Comparison of ENCODE assay signal across 8 cellular contexts in the genomic region with DNA sequence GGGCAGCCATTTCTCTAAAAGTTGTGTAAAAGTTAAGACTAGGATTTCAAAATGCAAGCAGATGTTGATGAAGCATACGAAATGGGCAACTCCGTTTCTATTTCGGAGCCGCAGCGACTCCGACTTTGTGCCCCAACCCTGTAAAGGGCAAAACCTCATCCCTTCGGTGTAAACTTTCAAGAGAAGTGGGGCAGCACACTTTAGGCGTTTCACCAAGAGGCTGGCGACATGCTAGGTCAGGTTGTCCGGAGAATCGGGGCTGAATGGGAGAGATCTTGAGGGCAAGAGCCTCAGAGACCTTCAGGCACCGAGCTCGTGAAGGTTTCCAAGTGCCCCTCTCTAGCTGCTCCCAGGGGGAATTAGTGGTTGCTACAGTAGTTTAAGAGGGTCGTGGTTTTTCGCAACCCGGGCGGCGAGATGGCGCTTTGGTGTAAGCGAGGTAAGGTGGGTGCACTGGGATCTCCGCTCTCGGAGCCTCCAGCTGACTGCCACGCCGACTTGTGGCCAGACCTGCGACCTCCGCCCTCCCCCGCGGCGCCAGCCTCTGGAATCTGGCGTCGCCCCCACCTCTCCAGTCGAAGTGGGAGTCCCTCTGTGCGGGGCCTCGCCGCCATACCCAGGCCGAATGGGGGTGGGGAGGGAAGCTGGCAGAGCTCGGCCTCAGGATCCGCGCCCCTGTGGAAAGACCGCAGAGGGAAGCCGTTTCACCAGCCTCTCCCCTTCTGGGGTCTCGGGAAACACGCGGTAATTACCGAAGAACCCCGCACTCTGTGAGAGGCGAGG. TPM values are rescaled to one million over a fixed set of nuclear protein-coding genes. Genes with fewer than 3 reads are reported as not detected.
DNase-seq lines count a peak whose midpoint lies in the region; ATAC-seq and TF ChIP-seq lines count a peak whose summit lies in the region.

No MANE protein-coding gene starts in this region.

- no peaks in the 10 kb centered on the region for H3K36me3 ChIP-seq in CD4-positive, alpha-beta memory T cell (ENCODE audit: insufficient read depth, low read length)
- H3K36me3 ChIP-seq in HUES48 (ENCODE audit: control insufficient read depth, insufficient read depth, low read length) (peaks cover 8% of the 10 kb centered on the region; the same call in 1 of the 2 replicates), sigmoid colon (no peaks in the 10 kb centered on the region)

- H3K4me1 ChIP-seq in CD4-positive, alpha-beta memory T cell (ENCODE audit: insufficient read depth, low read length), result peaks cover 34% of the 10 kb centered on the region
- H3K4me1 ChIP-seq in HUES48 (ENCODE audit: control insufficient read depth, insufficient read depth, low read length) (peaks cover 18% of the 10 kb centered on the region), sigmoid colon (peaks cover 0 to 55% (median 50%) of the 10 kb centered on the region in 4 donors)

- peak overlapping the region; percentile 98 for H3K9ac ChIP-seq in HUES48 (ENCODE audit: low read depth, low read length)

- peak in 3 of 5 donors; percentile 32 to 70 (median 41) for DNase-seq in CD4-positive, alpha-beta memory T cell
- DNase-seq in hippocampal formation (lab: John Stamatoyannopoulos, UW), result peak; percentile 47 to 66
- peak; percentile 85 for DNase-seq in sigmoid colon

- no peaks in the 10 kb centered on the region for H3K9me3 Mint-ChIP-seq in CD4-positive, alpha-beta memory T cell

- H3K27me3 Mint-ChIP-seq in CD4-positive, alpha-beta memory T cell, result no peaks in the 10 kb centered on the region

- CTCF ChIA-PET in CD4-positive, alpha-beta memory T cell (lab: Charles Lee; ENCODE audit: partially characterized antibody), result interaction anchor here (1.1 to 22.4 kb wide), 5 partner anchors 9 to 37 kb away, joined by 3 to 552 read pairs (median 35); partner anchors contain the start of genes ACBD4, HEXIM1 and PLCD3

- intact Hi-C loops in CD4-positive, alpha-beta memory T cell (cut with micrococcal nuclease), result loop anchor here (1.0 to 5.0 kb wide), 7 partner anchors 8 to 152 kb away; partner anchors contain the start of genes ACBD4, HEXIM1 and NMT1
- intact Hi-C loops in sigmoid colon (cut with DNase I), result loop anchor here (1.0 to 5.0 kb wide), 2 partner anchors 12 to 37 kb away; partner anchors contain the start of gene HEXIM1

- WGBS in sigmoid colon, 2 donors, result 0% methylated on average over 47 of the region's 47 CpGs

- H3K27ac Mint-ChIP-seq in CD4-positive, alpha-beta memory T cell, result peak overlapping the region; percentile 90 to 100 (median 98)

- H3K27me3 ChIP-seq in CD4-positive, alpha-beta memory T cell (ENCODE audit: insufficient read depth, low read length), result no peaks in the 10 kb centered on the region
- no peaks in the 10 kb centered on the region for H3K27me3 ChIP-seq in HUES48 (ENCODE audit: control insufficient read depth, insufficient read depth, low read length)
- no peaks in the 10 kb centered on the region for H3K27me3 ChIP-seq in sigmoid colon

- H3K4me3 ChIP-seq in CD4-positive, alpha-beta memory T cell (ENCODE audit: low read length in 2 of 2), result peak overlapping the region; percentile 72 to 87
- peak overlapping the region; percentile 89 for H3K4me3 ChIP-seq in HUES48 (ENCODE audit: low read depth, low read length)
- H3K4me3 ChIP-seq in sigmoid colon, result peak overlapping the region; percentile 83 to 91 (median 88)

- peaks cover 20 to 56% (median 41%) of the 10 kb centered on the region in 4 donors for H3K4me1 Mint-ChIP-seq in CD4-positive, alpha-beta memory T cell

- TF ChIP-seq CTCF in sigmoid colon (IDR thresholded peaks at IDR 0.05), result no peak

- H3K9me3 ChIP-seq in CD4-positive, alpha-beta memory T cell (ENCODE audit: control insufficient read depth in 1 of 2, low read length in 2 of 2), result no peaks in the 10 kb centered on the region
- H3K9me3 ChIP-seq in HUES48 (ENCODE audit: control insufficient read depth, insufficient read depth, low read length) (no peaks in the 10 kb centered on the region), sigmoid colon (no peaks in the 10 kb centered on the region)

- H3K27ac ChIP-seq in CD4-positive, alpha-beta memory T cell (ENCODE audit: low read depth, low read length), result peak overlapping the region; percentile 99
- H3K27ac ChIP-seq in HUES48 (ENCODE audit: low read depth, low read length), result peak overlapping the region; percentile 98
- H3K27ac ChIP-seq in angular gyrus (ENCODE audit: low read depth, low read length), result peak overlapping the region; percentile 98
- H3K27ac ChIP-seq in sigmoid colon, result peak overlapping the region; percentile 98 to 99 (median 99)

- no peak for TF ChIP-seq POLR2A in sigmoid colon (IDR thresholded peaks at IDR 0.05)

- peak in 1 of 4 donors; percentile 13 for TF ChIP-seq EP300 in sigmoid colon (IDR thresholded peaks at IDR 0.05)

- H3K4me3 Mint-ChIP-seq in CD4-positive, alpha-beta memory T cell, result peak overlapping the region; percentile 85 to 99 (median 98)

- ATAC-seq in GM21360 (IDR thresholded peaks at IDR 0.05; ENCODE audit: unreplicated experiment), result peak; percentile 8
- peak; percentile 55 for ATAC-seq in SK-N-SH treated with all-trans-retinoic acid at 6 μM for 48 hours
- ATAC-seq in HG03095 (IDR thresholded peaks at IDR 0.05; ENCODE audit: unreplicated experiment), result no peak

- POLR2A ChIA-PET in CD4-positive, alpha-beta memory T cell (lab: Charles Lee; ENCODE audit: partially characterized antibody), result interaction anchor here (0.6 to 14.4 kb wide), 23 partner anchors 11 to 1153 kb away, joined by 3 to 865 read pairs (median 8); partner anchors contain the start of genes ACBD4, FMNL1, HEXIM1 and MAP3K14

- peaks cover 0 to 27% of the 10 kb centered on the region in 2 donors for H3K36me3 Mint-ChIP-seq in CD4-positive, alpha-beta memory T cell

TF ChIP-seq in SK-N-SH treated with all-trans-retinoic acid at 6 μM for 48 hours, 23 proteins besides CTCF, POLR2A, EP300 and RAD21:
- TF ChIP-seq, protein P1, sequence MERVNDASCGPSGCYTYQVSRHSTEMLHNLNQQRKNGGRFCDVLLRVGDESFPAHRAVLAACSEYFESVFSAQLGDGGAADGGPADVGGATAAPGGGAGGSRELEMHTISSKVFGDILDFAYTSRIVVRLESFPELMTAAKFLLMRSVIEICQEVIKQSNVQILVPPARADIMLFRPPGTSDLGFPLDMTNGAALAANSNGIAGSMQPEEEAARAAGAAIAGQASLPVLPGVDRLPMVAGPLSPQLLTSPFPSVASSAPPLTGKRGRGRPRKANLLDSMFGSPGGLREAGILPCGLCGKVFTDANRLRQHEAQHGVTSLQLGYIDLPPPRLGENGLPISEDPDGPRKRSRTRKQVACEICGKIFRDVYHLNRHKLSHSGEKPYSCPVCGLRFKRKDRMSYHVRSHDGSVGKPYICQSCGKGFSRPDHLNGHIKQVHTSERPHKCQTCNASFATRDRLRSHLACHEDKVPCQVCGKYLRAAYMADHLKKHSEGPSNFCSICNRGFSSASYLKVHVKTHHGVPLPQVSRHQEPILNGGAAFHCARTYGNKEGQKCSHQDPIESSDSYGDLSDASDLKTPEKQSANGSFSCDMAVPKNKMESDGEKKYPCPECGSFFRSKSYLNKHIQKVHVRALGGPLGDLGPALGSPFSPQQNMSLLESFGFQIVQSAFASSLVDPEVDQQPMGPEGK (CRISPR knock-in tag; IDR thresholded peaks at IDR 0.05; ENCODE audit: borderline replicate concordance), result peak; percentile 57; the same call in 1 of the 2 replicates
- TF ChIP-seq SNAI2 (CRISPR knock-in tag; IDR thresholded peaks at IDR 0.05) (no peak), ZFP3 (CRISPR knock-in tag; IDR thresholded peaks at IDR 0.05) (0 out of 2 replicates have a peak, but pooled peaks have one; percentile 45), TSHZ2 (CRISPR knock-in tag; IDR thresholded peaks at IDR 0.05) (peak; percentile 67; the same call in 1 of the 2 replicates), GLIS3 (CRISPR knock-in tag; IDR thresholded peaks at IDR 0.05) (no peak)

RNA-seq across cellular contexts. Expression of gene HEXIM2, which starts 1.0 kb away (rescaled TPM):
- total RNA-seq in CD4-positive, alpha-beta memory T cell, result 1 to 10 TPM; 2.7 to 5.1 TPM
- polyA plus RNA-seq in CD4-positive, alpha-beta memory T cell, result 1 to 10 TPM; 2.7 to 2.8 TPM
- 10 to 100 TPM in 2 of 4 donors, 1 to 10 TPM in 2; 7.5 to 14.7 (median 11.2) TPM for total RNA-seq in sigmoid colon
- 1 to 10 TPM; 1.8 to 7.8 (median 6.6) TPM for polyA plus RNA-seq in sigmoid colon

RNA-seq across cellular contexts. Expression of gene HEXIM1, which starts 12.4 kb away (rescaled TPM):
- total RNA-seq in CD4-positive, alpha-beta memory T cell, result 10 to 100 TPM; 28.8 to 30.8 TPM
- polyA plus RNA-seq in CD4-positive, alpha-beta memory T cell, result 1 to 10 TPM; 2.8 to 5.9 TPM
- total RNA-seq in sigmoid colon, result 10 to 100 TPM; 41.0 to 60.9 (median 49.4) TPM
- 10 to 100 TPM; 21.6 to 38.8 (median 24.7) TPM for polyA plus RNA-seq in sigmoid colon

RNA-seq across cellular contexts. Expression of gene ACBD4, which starts 25.2 kb away (rescaled TPM):
- total RNA-seq in CD4-positive, alpha-beta memory T cell, result 10 to 100 TPM; 41.9 to 48.1 TPM
- polyA plus RNA-seq in CD4-positive, alpha-beta memory T cell, result 10 to 100 TPM; 10.3 to 10.5 TPM
- total RNA-seq in sigmoid colon, result 10 to 100 TPM; 20.0 to 24.9 (median 21.9) TPM
- polyA plus RNA-seq in sigmoid colon, result 10 to 100 TPM; 13.2 to 36.5 (median 20.1) TPM

RNA-seq across cellular contexts. Expression of gene PLCD3, which starts 28.4 kb away (rescaled TPM):
- 1 to 10 TPM; 3.8 to 6.0 TPM for total RNA-seq in CD4-positive, alpha-beta memory T cell
- polyA plus RNA-seq in CD4-positive, alpha-beta memory T cell, result under 1 TPM; 0.30 to 0.80 TPM
- total RNA-seq in sigmoid colon, result 10 to 100 TPM; 27.4 to 45.7 (median 33.9) TPM
- 100 to 1,000 TPM; 114 to 274 (median 137) TPM for polyA plus RNA-seq in sigmoid colon
